8 cellular contexts compared by ENCODE assay signal in the genomic region with DNA sequence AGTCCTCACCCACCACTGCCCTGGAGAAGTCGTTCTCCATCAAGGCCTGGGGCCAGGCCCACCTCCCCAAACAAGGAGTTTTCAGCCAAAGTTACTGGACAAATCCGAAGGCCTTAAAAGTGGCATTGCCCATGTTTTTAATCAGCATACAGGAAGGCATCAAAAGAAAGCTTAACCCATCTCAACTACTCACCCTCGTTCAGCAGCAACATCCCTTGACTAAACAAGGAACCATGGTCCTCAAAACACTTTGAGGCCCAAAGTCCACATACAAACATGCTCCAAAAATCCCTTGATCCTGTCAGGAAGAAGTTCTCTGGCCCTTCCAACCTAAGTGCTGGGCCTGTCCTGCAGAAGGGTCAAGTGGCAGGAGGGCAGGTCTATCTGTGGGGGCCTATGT. TPM values are rescaled to one million over a fixed set of nuclear protein-coding genes. Genes with fewer than 3 reads are reported as not detected.
DNase-seq lines count a peak whose midpoint lies in the region; ATAC-seq, FAIRE-seq and TF ChIP-seq lines count a peak whose summit lies in the region.

No MANE protein-coding gene starts in this region.

- peak overlapping the region; percentile 95 for H3K4me2 ChIP-seq in K562 (ENCODE audit: insufficient read depth, low read length)
- peak overlapping the region; percentile 83 for H3K4me2 ChIP-seq in mesendoderm (ENCODE audit: low read length)

- no peak for FAIRE-seq in K562 (lab: Jason Lieb, UNC)

- no peaks in the 10 kb centered on the region for H3K27me3 Mint-ChIP-seq in activated naive CD4-positive, alpha-beta T cell treated with anti-CD3 and anti-CD28 coated beads, Interleukin-2, amount 10 ng/mL, durations not matched to agents 7 days and 5 days

- H3K27me3 ChIP-seq in K562 (ENCODE audit: control insufficient read depth in 2 of 2, insufficient read depth in 2 of 2, low read length in 2 of 2) (no peaks in the 10 kb centered on the region), mesendoderm (ENCODE audit: insufficient read depth, low read length, poor library complexity) (no peaks in the 10 kb centered on the region), upper lobe of left lung (no peaks in the 10 kb centered on the region)

- H3K27ac ChIP-seq in K562 (ENCODE audit: extremely low read depth, low read depth, low read length) (no peak overlapping the region), mesendoderm (ENCODE audit: low read depth, low read length) (no peak overlapping the region), upper lobe of left lung (peak overlapping the region; percentile 97 to 99 (median 98))

- WGBS in K562 (ENCODE audit: insufficient coverage, low coverage, missing lambda C conversion rate), result 59% methylated on average over 3 of the region's 3 CpGs
- WGBS in mesendoderm (ENCODE audit: extremely low coverage, insufficient coverage, low lambda C conversion rate), result no CpG with 5 or more reads among the region's 3 CpGs
- 35 to 45% methylated on average over 3 of the region's 3 CpGs for WGBS in upper lobe of left lung, 2 donors

- H3K9me3 ChIP-seq in K562 (replicated peaks; ENCODE audit: control insufficient read depth, insufficient read depth, low read depth, low read length) (no peaks in the 10 kb centered on the region), upper lobe of left lung (no peaks in the 10 kb centered on the region)

- H3K9me3 Mint-ChIP-seq in activated naive CD4-positive, alpha-beta T cell treated with anti-CD3 and anti-CD28 coated beads, Interleukin-2, amount 10 ng/mL, durations not matched to agents 7 days and 5 days, result no peaks in the 10 kb centered on the region

- POLR2A ChIA-PET in K562 (lab: Yijun Ruan, JAX), result interaction anchor here (0.8 to 1.3 kb wide), 4 partner anchors 8 to 676 kb away, joined by 3 to 6 read pairs (median 4); no protein-coding TSS in a partner anchor

- peak overlapping the region; percentile 92 to 97; a peak in 3 of 4 replicates for H3K9ac ChIP-seq in K562 (ENCODE audit: insufficient read depth in 1 of 2, low read depth in 2 of 2, low read length in 2 of 2)
- peak overlapping the region; percentile 99 for H3K9ac ChIP-seq in mesendoderm (ENCODE audit: low read length)

- no peak overlapping the region for H2AFZ ChIP-seq in K562 (ENCODE audit: low read depth, low read length)

- ATAC-seq in K562 (no peak), upper lobe of left lung (ENCODE audit: low FRiP score in 2 of 2) (no peak), HG02938 (IDR thresholded peaks at IDR 0.05; ENCODE audit: unreplicated experiment) (no peak), GM19463 (IDR thresholded peaks at IDR 0.05; ENCODE audit: unreplicated experiment) (no peak)

- TF ChIP-seq EP300 in K562 (IDR thresholded peaks at IDR 0.05; ENCODE audit: low read length), result no peak
- TF ChIP-seq EP300 in upper lobe of left lung (IDR thresholded peaks at IDR 0.05), result no peak

- no peak overlapping the region for H3K18ac ChIP-seq in mesendoderm (ENCODE audit: low read length)

- H3K4me1 ChIP-seq in K562 (replicated peaks in 1 of 2; ENCODE audit: control insufficient read depth in 2 of 2, insufficient read depth in 2 of 2, low read length in 2 of 2) (peaks cover 49% of the 10 kb centered on the region in 2 experiments), mesendoderm (ENCODE audit: control insufficient read depth, low read depth, low read length) (peaks cover 18% of the 10 kb centered on the region), upper lobe of left lung (peaks cover 73 to 83% (median 76%) of the 10 kb centered on the region in 4 donors)

- peaks cover 74% of the 10 kb centered on the region for H3K4me1 Mint-ChIP-seq in activated naive CD4-positive, alpha-beta T cell treated with anti-CD3 and anti-CD28 coated beads, Interleukin-2, amount 10 ng/mL, durations not matched to agents 7 days and 5 days

- no peak overlapping the region for H2BK15ac ChIP-seq in mesendoderm (replicated peaks; ENCODE audit: low read depth)

- no TSS peak for BruUV-seq in K562 (replicated peaks; lab: Mats Ljungman, UMichigan)

- no peak overlapping the region for H4K8ac ChIP-seq in mesendoderm (ENCODE audit: low read depth, low read length)

- in situ Hi-C loops in K562 (cut with MboI), result no loop called here

- peak overlapping the region; percentile 40 for H3K56ac ChIP-seq in mesendoderm (ENCODE audit: low read length)

- no peak overlapping the region for H2BK120ac ChIP-seq in mesendoderm (ENCODE audit: low read depth, low read length)

- intact Hi-C loops in K562 (cut with micrococcal nuclease), result no loop called here

- peaks cover 51% of the 10 kb centered on the region for H4K20me1 ChIP-seq in K562 (replicated peaks; ENCODE audit: control insufficient read depth, insufficient read depth, low read length)

- peak overlapping the region; percentile 93 for H3K4me3 Mint-ChIP-seq in activated naive CD4-positive, alpha-beta T cell treated with anti-CD3 and anti-CD28 coated beads, Interleukin-2, amount 10 ng/mL, durations not matched to agents 7 days and 5 days

- peaks cover 11% of the 10 kb centered on the region for H3K9me1 ChIP-seq in K562 (ENCODE audit: control insufficient read depth, insufficient read depth, low read length)

- TF ChIP-seq POLR2A in K562 (conservative IDR thresholded peaks at IDR 0.05), result no peak
- no peak for TF ChIP-seq POLR2A in upper lobe of left lung (IDR thresholded peaks at IDR 0.05)

- no peak overlapping the region for H4K5ac ChIP-seq in mesendoderm (ENCODE audit: low read length)

- H3K36me3 Mint-ChIP-seq in activated naive CD4-positive, alpha-beta T cell treated with anti-CD3 and anti-CD28 coated beads, Interleukin-2, amount 10 ng/mL, durations not matched to agents 7 days and 5 days, result peaks cover 43% of the 10 kb centered on the region

- peaks cover 28% of the 10 kb centered on the region for H3K79me1 ChIP-seq in mesendoderm (ENCODE audit: low read length)

- peak overlapping the region; percentile 95 for H3K27ac Mint-ChIP-seq in activated naive CD4-positive, alpha-beta T cell treated with anti-CD3 and anti-CD28 coated beads, Interleukin-2, amount 10 ng/mL, durations not matched to agents 7 days and 5 days

- H3K4me3 ChIP-seq in K562 (peak overlapping the region; percentile 92), mesendoderm (ENCODE audit: low read length) (no peak overlapping the region), upper lobe of left lung (peak overlapping the region; percentile 91 to 98 (median 94))

- TF ChIP-seq CTCF in K562 (IDR thresholded peaks at IDR 0.05 in 2 of 3, conservative IDR thresholded peaks at IDR 0.05 in 1 of 3; ENCODE audit: insufficient read depth in 2 of 3, low read depth in 1 of 3, low read length in 3 of 3) (no peak), upper lobe of left lung (IDR thresholded peaks at IDR 0.05) (no peak)

- no peak overlapping the region for H2AK5ac ChIP-seq in mesendoderm (ENCODE audit: low read length)

- H3K4ac ChIP-seq in mesendoderm (ENCODE audit: low read depth, low read length), result no peak overlapping the region

- no peak overlapping the region for H2BK5ac ChIP-seq in mesendoderm (ENCODE audit: low read length)

- no peak for TF ChIP-seq RAD21 in K562 (CRISPR knock-in tag; conservative IDR thresholded peaks at IDR 0.05 in 1 of 2, IDR thresholded peaks at IDR 0.05 in 1 of 2)

- no peak for DNase-seq in activated naive CD4-positive, alpha-beta T cell treated with anti-CD3 and anti-CD28 coated beads, Interleukin-2, amount 10 ng/mL, durations not matched to agents 7 days and 5 days
- no peak for DNase-seq in activated naive CD4-positive, alpha-beta T cell (lab: John Stamatoyannopoulos, UW)
- DNase-seq in K562 (ENCODE audit: extremely low read depth in 1 of 4, low spot score in 3 of 4), result no peak
- no peak for DNase-seq in mesendoderm
- DNase-seq in upper lobe of left lung, result no peak
- DNase-seq in iPS-NIHi7 (ENCODE audit: extremely low spot score), result no peak

- CTCF ChIA-PET in activated naive CD4-positive, alpha-beta T cell treated with anti-CD3 and anti-CD28 coated beads, Interleukin-2, amount 10 ng/mL, durations not matched to agents 7 days and 5 days (lab: Charles Lee), result interaction anchor here (1.2 to 1.3 kb wide), 2 partner anchors 38 to 93 kb away, joined by 4 to 5 read pairs; no protein-coding TSS in a partner anchor
- CTCF ChIA-PET in K562 (lab: Yijun Ruan, JAX; ENCODE audit: low intra/inter-chr PET ratio), result no interaction called here

- H3K36me3 ChIP-seq in K562 (ENCODE audit: control insufficient read depth, insufficient read depth, low read length) (peaks cover 37% of the 10 kb centered on the region), mesendoderm (ENCODE audit: control insufficient read depth, insufficient read depth, low read length) (no peaks in the 10 kb centered on the region), upper lobe of left lung (peaks cover 0 to 12% (median under 1%) of the 10 kb centered on the region in 4 donors)

- H3K79me2 ChIP-seq in K562 (ENCODE audit: control insufficient read depth, insufficient read depth, low read length) (peaks cover 72% of the 10 kb centered on the region), mesendoderm (ENCODE audit: control insufficient read depth, insufficient read depth, low read length) (peaks cover 64% of the 10 kb centered on the region)

- H3K23ac ChIP-seq in mesendoderm (ENCODE audit: low read length), result peak overlapping the region; percentile 32

TF ChIP-seq in K562, 482 proteins besides CTCF, POLR2A, EP300 and RAD21 (continues in another document):
- no peak for TF ChIP-seq KHSRP (IDR thresholded peaks at IDR 0.05)
- TF ChIP-seq MBD2 (IDR thresholded peaks at IDR 0.05; ENCODE audit: borderline replicate concordance, low read depth), result no peak

RNA-seq across cellular contexts. Expression of a gene that starts 1.6 kb away (rescaled TPM):
- total RNA-seq in K562 (2011; cell fraction: chromatin; rRNA removed; ENCODE audit: low replicate concordance), result 58.6 and 64.0 TPM in 2 replicates
- total RNA-seq in K562 (2011; cell fraction: nucleolus; rRNA removed), result 43.2 and 43.8 TPM in 2 replicates
- total RNA-seq in K562 (2011; cell fraction: nucleoplasm; rRNA removed), result 40.0 and 41.2 TPM in 2 replicates
- total RNA-seq in K562 (2014; rRNA removed), result 57.6 and 83.6 TPM in 2 replicates
- total RNA-seq in K562 (2014; rRNA removed; fragmentation: Illumina TruSeq; extraction: Trizol), result 131 and 133 TPM in 2 replicates
- 147 and 148 TPM in 2 replicates for total RNA-seq in K562 (2015; rRNA removed; fragmentation: Illumina TruSeq; extraction: Trizol)
- total RNA-seq in K562 (2021), result 237 and 241 TPM in 2 replicates
- polyA plus RNA-seq in K562 (2011; rRNA removed), result 119 and 122 TPM in 2 replicates
- polyA plus RNA-seq in K562 (2011; cell fraction: cytosol; rRNA removed), result 110 and 143 TPM in 2 replicates
- polyA plus RNA-seq in K562 (2011; cell fraction: nucleus; rRNA removed), result 38.1 and 62.3 TPM in 2 replicates
- polyA plus RNA-seq in K562 (2012), result 277 and 310 TPM in 2 replicates
- 259 and 297 TPM in 2 replicates for polyA plus RNA-seq in K562 (2014; fragmentation: Illumina TruSeq; extraction: Trizol)
- 100 to 1,000 TPM in 1 of 2 experiments, 10 to 100 TPM in 1; 70.0 to 115 TPM for polyA plus RNA-seq in K562 (2014; fragmentation: Nextera tagmentation; extraction: Ambion mirVana)
- 125 and 134 TPM in 2 replicates for polyA plus RNA-seq in K562 (2014; rRNA removed)
- polyA minus RNA-seq in K562 (2011; rRNA and poly(A)+ RNA removed), result 103 TPM in 2 replicates
- 60.0 and 82.1 TPM in 2 replicates for polyA minus RNA-seq in K562 (2011; cell fraction: cytosol; rRNA and poly(A)+ RNA removed)
- 10.9 and 20.8 TPM in 2 replicates for polyA minus RNA-seq in K562 (2011; cell fraction: nucleus; rRNA and poly(A)+ RNA removed)
- 289 TPM for polyA plus RNA-seq in mesendoderm (2013, experiment 1 of 2)
- 292 TPM for polyA plus RNA-seq in mesendoderm (2013, experiment 2 of 2)
- total RNA-seq in upper lobe of left lung, result 100 to 1,000 TPM in 5 of 6 donors, 10 to 100 TPM in 1; 96.4 to 303 (median 144) TPM

Comparison
In these comparisons a context has a peak if more than half of its experiments do, and no peak if none do; other contexts are left out.
1. H3K27ac ChIP-seq: peak in upper lobe of left lung (4 of 4); none in K562 (single experiment) and mesendoderm (single experiment).